14 cellular contexts compared by ENCODE assay signal in genomic region chr9:130196643-130197042, GRCh38. TPM values are rescaled to one million over a fixed set of nuclear protein-coding genes. Genes with fewer than 3 reads are reported as not detected.
DNase-seq lines count a peak whose midpoint lies in the region; ATAC-seq and TF ChIP-seq lines count a peak whose summit lies in the region.
"Had no signal": no experiment of that assay in that cellular context is flagged by ENCODE, and none has a peak within 500 bp of the region (broad histone marks: within the 10 kb centered on the region; RNA-seq: fewer than 3 reads in every experiment).

No MANE protein-coding gene starts in this region.

- H2BK5ac ChIP-seq in mesenchymal stem cell (ENCODE audit: low read depth, low read length, poor library complexity, severe bottlenecking): no peak overlapping the region

- H3K4me1 ChIP-seq in SK-N-SH (ENCODE audit: control insufficient read depth in 1 of 2, insufficient read depth in 2 of 2, low read depth in 1 of 2, low read length in 1 of 2) (peaks cover 28 to 91% of the 10 kb centered on the region in 2 experiments), mesenchymal stem cell (ENCODE audit: control insufficient read depth, insufficient read depth, low read depth, low read length) (peaks cover 70% of the 10 kb centered on the region), vagina (peaks cover 87% of the 10 kb centered on the region)

- H4K91ac ChIP-seq in mesenchymal stem cell (ENCODE audit: low read length): peak overlapping the region; percentile 11

- TF ChIP-seq RAD21 in SK-N-SH (IDR thresholded peaks at IDR 0.05; ENCODE audit: low read length): peak; percentile 22; the same call in 1 of the 2 replicates

- peaks cover 94% of the 10 kb centered on the region for H3K79me2 ChIP-seq in SK-N-SH (ENCODE audit: insufficient read depth)

- no peak overlapping the region for H3K18ac ChIP-seq in mesenchymal stem cell (ENCODE audit: low read depth in 1 of 2, low read length in 2 of 2)

- H3K36me3 ChIP-seq in SK-N-SH (replicated peaks in 1 of 2; ENCODE audit: control insufficient read depth in 1 of 2, insufficient read depth in 2 of 2, low read length in 1 of 2) (no peaks in the 10 kb centered on the region), mesenchymal stem cell (ENCODE audit: control insufficient read depth in 1 of 2, insufficient read depth in 2 of 2, low read depth in 1 of 2, low read length in 2 of 2) (peaks cover under 1 to 17% of the 10 kb centered on the region in 2 experiments), vagina (no peaks in the 10 kb centered on the region)
- H3K36me3 ChIP-seq: heart left ventricle had no signal

- H3K27ac ChIP-seq in SK-N-SH (ENCODE audit: low read depth in 2 of 2, low read length in 1 of 2) (peak overlapping the region in 1 of 2 experiments; percentile 83; a peak in 2 of 4 replicates), mesenchymal stem cell (ENCODE audit: low read length, poor library complexity, severe bottlenecking) (no peak overlapping the region), vagina (no peak overlapping the region)

- H3K9me2 ChIP-seq in SK-N-SH: no peaks in the 10 kb centered on the region

- CTCF ChIA-PET in SK-N-SH (lab: Yijun Ruan, JAX): interaction anchor here (1.1 to 1.7 kb wide), 2 partner anchors 34 to 39 kb away, joined by 3 read pairs; no protein-coding TSS in a partner anchor

- peak overlapping the region; percentile 4; the same call in 1 of the 2 replicates for H3K4me2 ChIP-seq in SK-N-SH
- no peak overlapping the region for H3K4me2 ChIP-seq in mesenchymal stem cell (ENCODE audit: low read length, poor library complexity, severe bottlenecking)

- no peak overlapping the region for H4K8ac ChIP-seq in mesenchymal stem cell (ENCODE audit: low read length)

- H2BK15ac ChIP-seq in mesenchymal stem cell (ENCODE audit: low read depth, poor library complexity, severe bottlenecking): no peak overlapping the region

- no peak overlapping the region for H2BK120ac ChIP-seq in mesenchymal stem cell (ENCODE audit: low read depth, low read length)

- peaks cover 95% of the 10 kb centered on the region for H4K20me1 ChIP-seq in SK-N-SH (ENCODE audit: insufficient read depth)

- no peak overlapping the region for H3K9ac ChIP-seq in SK-N-SH
- no peak overlapping the region for H3K9ac ChIP-seq in mesenchymal stem cell (ENCODE audit: low read length)

- TF ChIP-seq POLR2A in vagina (IDR thresholded peaks at IDR 0.05): no peak

- no peak overlapping the region for H3K14ac ChIP-seq in mesenchymal stem cell (ENCODE audit: low read length in 2 of 2)

- H3F3A ChIP-seq in SK-N-SH (replicated peaks; ENCODE audit: insufficient read depth): peaks cover 4% of the 10 kb centered on the region

- H2AK5ac ChIP-seq in mesenchymal stem cell (ENCODE audit: low read length, severe bottlenecking): no peak overlapping the region

- no peak overlapping the region for H3K4ac ChIP-seq in mesenchymal stem cell (ENCODE audit: low read depth in 1 of 2, low read length in 2 of 2)

- H2BK12ac ChIP-seq in mesenchymal stem cell (ENCODE audit: low read length in 2 of 2): no peak overlapping the region

- no peak for ATAC-seq in GM19452 (IDR thresholded peaks at IDR 0.05; ENCODE audit: unreplicated experiment)
- no peak for ATAC-seq in esophagus mucosa
- no peak for ATAC-seq in GM18867 (IDR thresholded peaks at IDR 0.05; ENCODE audit: unreplicated experiment)
- ATAC-seq: heart left ventricle; stimulated activated memory B cell treated with anti-CD40 and anti-IgM and Interleukin-4, amounts not matched to agents 10 μg/mL and 1 μg/mL and 100 μg/mL, for 72 hours had no signal

- H2AFZ ChIP-seq in SK-N-SH (ENCODE audit: low read depth): no peak overlapping the region
- H2AFZ ChIP-seq in mesenchymal stem cell (ENCODE audit: low read depth, low read length): no peak overlapping the region

- DNase-seq in Daoy (ENCODE audit: low read depth) (peak; percentile 54), NCI-H1694 treated with DMSO at 0.1 percent for 48 hours (lab: John Stamatoyannopoulos, UW) (peak; percentile 55), SK-N-SH (peak; percentile 91), mesenchymal stem cell (no peak), vagina (ENCODE audit: extremely low spot score in 2 of 2) (no peak)
- DNase-seq: AML-193; amniotic stem cell; effector memory CD4-positive, alpha-beta T cell; heart left ventricle; stimulated activated CD4-positive, alpha-beta T cell treated with anti-CD3 and anti-CD28 coated beads, Interleukin-1b, Interleukin-23, amount 100 ng/mL, for 48 hours had no signal

- TF ChIP-seq CTCF in SK-N-SH (IDR thresholded peaks at IDR 0.05): no peak
- TF ChIP-seq CTCF in vagina (IDR thresholded peaks at IDR 0.05): no peak

- H3K23ac ChIP-seq in mesenchymal stem cell (ENCODE audit: low read length in 2 of 2): no peak overlapping the region

- 40% methylated on average over 5 of the region's 5 CpGs for WGBS in SK-N-SH (ENCODE audit: low lambda C conversion rate)
- 64% methylated on average over 5 of the region's 5 CpGs for WGBS in mesenchymal stem cell

- POLR2A ChIA-PET in SK-N-SH (lab: Yijun Ruan, JAX): interaction anchor here (0.7 to 1.1 kb wide), 2 partner anchors 11 to 42 kb away, joined by 5 to 6 read pairs; no protein-coding TSS in a partner anchor

- intact Hi-C loops in vagina (cut with DNase I): no loop called here

- H3K79me1 ChIP-seq in mesenchymal stem cell (replicated peaks; ENCODE audit: low read length, poor library complexity, severe bottlenecking): peaks cover 32% of the 10 kb centered on the region

- TF ChIP-seq EP300 in SK-N-SH (IDR thresholded peaks at IDR 0.05; ENCODE audit: borderline replicate concordance in 1 of 2, low read depth in 1 of 2, low read length in 1 of 2): peak in 1 of 2 experiments; percentile 77; a peak in 1 of 4 replicates

- H3K9me3 ChIP-seq in SK-N-SH: no peaks in the 10 kb centered on the region
- H3K9me3 ChIP-seq in mesenchymal stem cell (ENCODE audit: control insufficient read depth, low read length): no peaks in the 10 kb centered on the region
- H3K9me3 ChIP-seq in vagina: no peaks in the 10 kb centered on the region
- H3K9me3 ChIP-seq: heart left ventricle had no signal

- H3K4me3 ChIP-seq in SK-N-SH (ENCODE audit: low read depth in 2 of 2, low read length in 1 of 2): no peak overlapping the region
- H3K4me3 ChIP-seq in mesenchymal stem cell (ENCODE audit: insufficient read depth in 1 of 2, low read depth in 1 of 2, low read length in 2 of 2): no peak overlapping the region
- H3K4me3 ChIP-seq in vagina: no peak overlapping the region
- H3K4me3 ChIP-seq: heart left ventricle had no signal

- H3K27me3 ChIP-seq in SK-N-SH (ENCODE audit: insufficient read depth): no peaks in the 10 kb centered on the region
- no peaks in the 10 kb centered on the region for H3K27me3 ChIP-seq in mesenchymal stem cell (ENCODE audit: control insufficient read depth in 1 of 2, insufficient read depth in 1 of 2, low read length in 2 of 2)
- H3K27me3 ChIP-seq in vagina: no peaks in the 10 kb centered on the region
- H3K27me3 ChIP-seq: heart left ventricle had no signal

TF ChIP-seq in SK-N-SH, 30 proteins besides CTCF, POLR2A, EP300 and RAD21:
- TF ChIP-seq RCOR1 (IDR thresholded peaks at IDR 0.05; ENCODE audit: low read length) (peak; percentile 82), TCF12 (IDR thresholded peaks at IDR 0.05) (no peak), CHD2 (IDR thresholded peaks at IDR 0.05; ENCODE audit: low read length, partially characterized antibody) (peak; percentile 83), GABPA (IDR thresholded peaks at IDR 0.05; ENCODE audit: low read depth) (no peak), FOSL2 (IDR thresholded peaks at IDR 0.05; ENCODE audit: borderline replicate concordance, low read depth) (no peak), ELF1 (IDR thresholded peaks at IDR 0.05) (no peak), GATA2 (CRISPR knock-in tag; IDR thresholded peaks at IDR 0.05) (peak; percentile 75), USF2 (IDR thresholded peaks at IDR 0.05; ENCODE audit: borderline replicate concordance, low read depth, low read length) (no peak), SMC3 (IDR thresholded peaks at IDR 0.05; ENCODE audit: low read depth, low read length) (no peak), NFIC (IDR thresholded peaks at IDR 0.05; ENCODE audit: borderline replicate concordance) (0 out of 2 replicates have a peak, but pooled peaks have one; percentile 36), MXI1 (IDR thresholded peaks at IDR 0.05; ENCODE audit: low read depth, low read length) (0 out of 2 replicates have a peak, but pooled peaks have one; percentile 13)

RNA-seq across cellular contexts. Expression of gene NCS1, which starts 24.4 kb away (rescaled TPM):
- total RNA-seq in Daoy (2014; rRNA removed; shearing (Covaris generic)): 40.7 and 49.6 TPM in 2 replicates
- 40.6 and 52.9 TPM in 2 replicates for polyA plus RNA-seq in SK-N-SH (2012; rRNA removed)
- 30.8 and 37.3 TPM in 2 replicates for polyA plus RNA-seq in SK-N-SH (2012; cell fraction: cytosol; rRNA removed)
- 21.5 and 23.7 TPM in 2 replicates for polyA plus RNA-seq in SK-N-SH (2012; cell fraction: nucleus; rRNA removed)
- 38.8 TPM for polyA plus RNA-seq in mesenchymal stem cell (2013, experiment 1 of 2)
- 37.7 TPM for polyA plus RNA-seq in mesenchymal stem cell (2013, experiment 2 of 2)
- total RNA-seq in esophagus mucosa (19.7 TPM), vagina (20.4 TPM)

Comparison
In these comparisons a context has a peak if more than half of its experiments do, and no peak if none do; other contexts are left out.
1. DNase-seq: peak in Daoy (single experiment), NCI-H1694 treated with DMSO at 0.1 percent for 48 hours (single experiment) and SK-N-SH (single experiment); none in mesenchymal stem cell (single experiment) and vagina (0 of 2).